In the genomic region with DNA sequence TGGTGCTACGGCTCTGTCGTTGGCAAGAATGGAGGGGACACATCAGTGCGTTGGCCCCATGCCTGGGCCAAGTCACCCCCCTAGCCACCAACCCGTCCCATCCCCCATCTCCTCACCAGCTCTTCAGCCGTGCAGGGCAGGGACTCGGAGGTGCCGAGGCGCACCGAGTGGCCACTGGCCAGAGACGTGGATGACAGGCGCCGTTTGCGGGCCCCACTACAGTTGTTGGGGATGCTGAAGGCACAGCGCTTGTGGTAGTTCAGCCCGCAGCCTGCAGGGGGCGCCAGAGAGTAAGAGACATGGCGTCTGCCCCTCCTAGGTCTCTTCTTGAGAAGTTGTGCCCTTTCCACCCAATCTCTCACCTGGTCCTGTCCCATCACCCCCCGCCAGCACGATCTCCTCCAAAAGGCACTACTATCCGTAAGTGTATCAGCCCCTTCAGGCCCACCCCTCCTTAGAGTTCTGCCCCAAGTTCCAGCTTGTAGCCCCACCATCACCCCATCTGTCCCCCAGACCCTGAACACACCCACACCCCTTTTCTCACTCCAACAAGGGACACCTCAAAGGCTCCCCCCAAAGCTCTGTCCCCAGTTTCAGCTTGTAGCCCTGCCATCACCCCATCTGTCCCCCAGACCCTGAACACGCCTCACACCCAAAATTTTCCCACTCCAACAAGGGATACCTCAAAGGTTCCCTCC, we compare ENCODE assay signal across 8 cellular contexts. TPM values are rescaled to one million over a fixed set of nuclear protein-coding genes. Genes with fewer than 3 reads are reported as not detected.
DNase-seq lines count a peak whose midpoint lies in the region; ATAC-seq and TF ChIP-seq lines count a peak whose summit lies in the region.

No MANE protein-coding gene starts in this region.

- H3K27ac Mint-ChIP-seq in H9, result peak overlapping the region in 1 of 3 experiments; percentile 2; a peak in 1 of 7 replicates

- H3K4me3 ChIP-seq in AG10803 (ENCODE audit: low read length) (no peak overlapping the region), left ventricle myocardium inferior (no peak overlapping the region)

- H3K9ac ChIP-seq in H9 (ENCODE audit: extremely low read depth, insufficient read length, low read length), result no peak overlapping the region

- H3K4ac ChIP-seq in H9 (ENCODE audit: low read depth, low read length), result no peak overlapping the region

- H2BK20ac ChIP-seq in H9 (ENCODE audit: low read depth, low read length, poor library complexity, severe bottlenecking), result no peak overlapping the region

- no peaks in the 10 kb centered on the region for H3K79me1 ChIP-seq in H9 (ENCODE audit: insufficient read depth, low read depth, low read length, poor library complexity, severe bottlenecking)

- no peak overlapping the region for H4K91ac ChIP-seq in H9 (ENCODE audit: insufficient read length, low read depth, low read length)

- H3K18ac ChIP-seq in H9 (ENCODE audit: insufficient read length, low read depth, low read length), result no peak overlapping the region

- H3K14ac ChIP-seq in H9 (ENCODE audit: insufficient read depth, low read length), result no peak overlapping the region

- no peak overlapping the region for H3K56ac ChIP-seq in H9 (ENCODE audit: insufficient read length, low read depth, low read length)

- peak; percentile 33 for DNase-seq in AG10803 (ENCODE audit: low read depth)
- DNase-seq in H9, result peak; percentile 88
- DNase-seq in SKM-1 (lab: John Stamatoyannopoulos, UW; ENCODE audit: unreplicated experiment), result peak; percentile 6
- DNase-seq in activated naive CD4-positive, alpha-beta T cell treated with anti-CD3 and anti-CD28 coated beads, Interleukin-2, amount 50 U/mL, for 16 hours, result peak; percentile 87
- DNase-seq in left ventricle myocardium inferior, result peak; percentile 78
- peak; percentile 67 to 90 for DNase-seq in stimulated activated CD4-positive, alpha-beta T cell treated with anti-CD3 and anti-CD28 coated beads, Interleukin-12 subunit alpha, Interleukin-12 subunit beta, amount 100 ng/mL, for 24 hours (ENCODE audit: low read depth in 2 of 2)

- peaks cover 33 to 75% (median 67%) of the 10 kb centered on the region in 3 experiments for H3K36me3 Mint-ChIP-seq in H9 (ENCODE audit: insufficient read depth in 1 of 3, low read depth in 3 of 3)

- no peak overlapping the region for H4K8ac ChIP-seq in H9 (replicated peaks; ENCODE audit: insufficient read length, low read depth, low read length)

- no peaks in the 10 kb centered on the region for H4K20me1 ChIP-seq in H9 (ENCODE audit: control insufficient read depth, insufficient read depth, insufficient read length)

- H3K4me1 ChIP-seq in H9 (ENCODE audit: insufficient read depth, low read length) (no peaks in the 10 kb centered on the region), left ventricle myocardium inferior (no peaks in the 10 kb centered on the region)

- H3K27ac ChIP-seq in H9 (ENCODE audit: insufficient read length, low read depth, low read length) (no peak overlapping the region), left ventricle myocardium inferior (replicated peaks) (no peak overlapping the region)

- no peak overlapping the region for H3T11ph ChIP-seq in H9 (ENCODE audit: low read length)

- no peak overlapping the region for H2BK5ac ChIP-seq in H9 (ENCODE audit: insufficient read length, low read length)

- H4K5ac ChIP-seq in H9 (ENCODE audit: insufficient read length, low read depth, low read length), result no peak overlapping the region

- no peak overlapping the region for H2BK12ac ChIP-seq in H9 (ENCODE audit: insufficient read length, low read depth, low read length)

- no peak overlapping the region for H3K4me3 Mint-ChIP-seq in H9

- H3K27me3 Mint-ChIP-seq in H9 (ENCODE audit: low read depth), result no peaks in the 10 kb centered on the region

- H3K9me3 ChIP-seq in H9 (ENCODE audit: control insufficient read depth, low read depth, low read length), result no peaks in the 10 kb centered on the region
- H3K9me3 ChIP-seq in left ventricle myocardium inferior (replicated peaks), result no peaks in the 10 kb centered on the region

- ATAC-seq in GM19395 (IDR thresholded peaks at IDR 0.05; ENCODE audit: unreplicated experiment), result no peak
- no peak for ATAC-seq in HG02870 (IDR thresholded peaks at IDR 0.05; ENCODE audit: unreplicated experiment)

- H3K4me2 ChIP-seq in H9 (ENCODE audit: insufficient read depth, insufficient read length, low read length), result no peak overlapping the region

- no peaks in the 10 kb centered on the region for H3K23me2 ChIP-seq in H9 (ENCODE audit: insufficient read length, low read depth, low read length, poor library complexity, severe bottlenecking)

- H2AFZ ChIP-seq in H9 (ENCODE audit: low read length), result no peak overlapping the region

- TF ChIP-seq CTCF in AG10803 (conservative IDR thresholded peaks at IDR 0.05; ENCODE audit: low read length) (peak; percentile 88), H9 (conservative IDR thresholded peaks at IDR 0.05) (peak; percentile 97), left ventricle myocardium inferior (IDR thresholded peaks at IDR 0.05; ENCODE audit: borderline replicate concordance) (peak; percentile 96)

- H3K36me3 ChIP-seq in left ventricle myocardium inferior, result peaks cover 83% of the 10 kb centered on the region

- H3K79me2 ChIP-seq in H9 (ENCODE audit: insufficient read depth, low read length), result no peaks in the 10 kb centered on the region

- H3K27me3 ChIP-seq in H9 (ENCODE audit: insufficient read depth, low read length) (no peaks in the 10 kb centered on the region), left ventricle myocardium inferior (ENCODE audit: low read depth) (no peaks in the 10 kb centered on the region)

- H2BK15ac ChIP-seq in H9 (ENCODE audit: low read depth, low read length), result no peak overlapping the region

- no CpG with 5 or more reads among the region's 21 CpGs for WGBS in H9 (ENCODE audit: extremely low coverage, insufficient read length, low lambda C conversion rate)

- no peak overlapping the region for H2BK120ac ChIP-seq in H9 (ENCODE audit: low read depth, low read length, poor library complexity, severe bottlenecking)

- H3K23ac ChIP-seq in H9 (ENCODE audit: insufficient read length, low read depth, low read length), result no peak overlapping the region

- no peak overlapping the region for H2AK5ac ChIP-seq in H9 (ENCODE audit: insufficient read length, low read length)

- peaks cover 2 to 3% of the 10 kb centered on the region in 2 experiments for H3K4me1 Mint-ChIP-seq in H9

- H3K9me3 Mint-ChIP-seq in H9, result no peaks in the 10 kb centered on the region

- intact Hi-C loops in left ventricle myocardium inferior (cut with micrococcal nuclease), result no loop called here

RNA-seq across cellular contexts. Expression of a gene that starts 12.4 kb away (rescaled TPM):
- total RNA-seq in H9 (2021), result 60.7 and 60.8 TPM in 2 replicates
- total RNA-seq in left ventricle myocardium inferior, result 7.9 TPM

RNA-seq across cellular contexts. Expression of a gene that starts 41.3 kb away (rescaled TPM):
- total RNA-seq in H9 (2021) (39.1 and 42.2 TPM in 2 replicates), left ventricle myocardium inferior (15.6 TPM)

RNA-seq across cellular contexts. Expression of a gene that starts 41.7 kb away (rescaled TPM):
- 143 and 148 TPM in 2 replicates for total RNA-seq in H9 (2021)
- total RNA-seq in left ventricle myocardium inferior, result 52.7 TPM

RNA-seq across cellular contexts. Expression of a gene that starts 43.5 kb away (rescaled TPM):
- total RNA-seq in H9 (2021) (0.87 and 1.1 TPM in 2 replicates), left ventricle myocardium inferior (18.3 TPM)

Comparison
In these comparisons a context has a peak if more than half of its experiments do, and no peak if none do; other contexts are left out.
1. DNase-seq: peak in every context shown above with its lines; median percentile 88 in H9; 87 in activated naive CD4-positive, alpha-beta T cell treated with anti-CD3 and anti-CD28 coated beads, Interleukin-2, amount 50 U/mL, for 16 hours; 78 in stimulated activated CD4-positive, alpha-beta T cell treated with anti-CD3 and anti-CD28 coated beads, Interleukin-12 subunit alpha, Interleukin-12 subunit beta, amount 100 ng/mL, for 24 hours; 78 in left ventricle myocardium inferior; 33 in AG10803; 6 in SKM-1.